In genomic region chr5:129094087-129094923, GRCh38 we compare ENCODE assay signal across 1 cellular context.
TF ChIP-seq lines count a peak whose summit lies in the region.

TSS of gene ISOC1 (plus strand) at chr5:129094749. CDS start at chr5:129094767, 18 bp downstream.

TF ChIP-seq in GM12878, 131 proteins besides CTCF, POLR2A, EP300 and RAD21 (continued from another document and continues in another):
- TF ChIP-seq ETV6 (conservative IDR thresholded peaks at IDR 0.05 in 1 of 2, IDR thresholded peaks at IDR 0.05 in 1 of 2; ENCODE audit: borderline replicate concordance in 1 of 2, low read depth in 1 of 2) (no peak), PAX5 (IDR thresholded peaks at IDR 0.05; ENCODE audit: borderline replicate concordance, low read depth, low read length) (peak; percentile 28; the same call in 1 of the 2 replicates), EGR1 (IDR thresholded peaks at IDR 0.05; ENCODE audit: borderline replicate concordance in 1 of 2, low read depth in 2 of 2, low read length in 2 of 2) (peak in 1 of 2 experiments; percentile 59; a peak in 2 of 3 replicates), POLR2AphosphoS5 (IDR thresholded peaks at IDR 0.05; ENCODE audit: low read length) (peak; percentile 78), ELK1 (IDR thresholded peaks at IDR 0.05; ENCODE audit: low read depth, low read length) (no peak), ZZZ3 (IDR thresholded peaks at IDR 0.05; ENCODE audit: control insufficient read depth, insufficient read length, low read depth) (no peak), USF1 (IDR thresholded peaks at IDR 0.05; ENCODE audit: borderline replicate concordance, extremely low read length, insufficient read depth, low read depth, low read length) (no peak), FOXK2 (IDR thresholded peaks at IDR 0.05) (no peak), CHD1 (IDR thresholded peaks at IDR 0.05; ENCODE audit: low read depth, low read length) (no peak), HCFC1 (IDR thresholded peaks at IDR 0.05; ENCODE audit: low read length) (no peak), LARP7 (IDR thresholded peaks at IDR 0.05) (peak; percentile 63; the same call in 1 of the 2 replicates), HDAC6 (IDR thresholded peaks at IDR 0.05; ENCODE audit: unreplicated experiment) (no peak), CEBPZ (IDR thresholded peaks at IDR 0.05; ENCODE audit: low read depth, low read length) (no peak), ZBED1 (IDR thresholded peaks at IDR 0.05; ENCODE audit: borderline replicate concordance) (no peak), SP1 (IDR thresholded peaks at IDR 0.05; ENCODE audit: low read depth, low read length) (peak; percentile 64), IKZF2 (IDR thresholded peaks at IDR 0.05) (no peak), IKZF1 (conservative IDR thresholded peaks at IDR 0.05) (peak; percentile 58), ZNF274 (IDR thresholded peaks at IDR 0.05; ENCODE audit: insufficient read depth, insufficient read length) (no peak), SKIL (IDR thresholded peaks at IDR 0.05; ENCODE audit: low read depth, poor library complexity, severe bottlenecking) (no peak), ZBTB4 (CRISPR knock-in tag; IDR thresholded peaks at IDR 0.05) (no peak), FOS (IDR thresholded peaks at IDR 0.05; ENCODE audit: borderline replicate concordance, extremely low read depth, insufficient read length) (no peak), RELB (IDR thresholded peaks at IDR 0.05; ENCODE audit: low read depth) (no peak), MXI1 (IDR thresholded peaks at IDR 0.05; ENCODE audit: low read depth, low read length) (no peak; the same call in 1 of the 2 replicates), SIN3A (IDR thresholded peaks at IDR 0.05; ENCODE audit: low read depth, low read length) (no peak; the same call in 1 of the 2 replicates), MLLT1 (IDR thresholded peaks at IDR 0.05) (no peak), ATF7 (IDR thresholded peaks at IDR 0.05; ENCODE audit: low read depth) (no peak), RBBP5 (conservative IDR thresholded peaks at IDR 0.05) (no peak), ZNF207 (IDR thresholded peaks at IDR 0.05; ENCODE audit: borderline replicate concordance) (peak; percentile 35; the same call in 1 of the 2 replicates), BHLHE40 (IDR thresholded peaks at IDR 0.05; ENCODE audit: borderline replicate concordance in 1 of 2, low read depth in 2 of 2, low read length in 1 of 2) (peak; percentile 69 to 85; a peak in 3 of 4 replicates), MEF2A (IDR thresholded peaks at IDR 0.05; ENCODE audit: insufficient read depth, low read depth, low read length) (no peak), SMC3 (IDR thresholded peaks at IDR 0.05; ENCODE audit: borderline replicate concordance, low read length) (no peak), ATF2 (IDR thresholded peaks at IDR 0.05; ENCODE audit: low read length) (no peak), ZBTB11 (CRISPR knock-in tag; IDR thresholded peaks at IDR 0.05) (no peak), NKRF (conservative IDR thresholded peaks at IDR 0.05) (peak; percentile 59; the same call in 1 of the 2 replicates), KLF5 (IDR thresholded peaks at IDR 0.05; ENCODE audit: partially characterized antibody) (no peak), CBX5 (IDR thresholded peaks at IDR 0.05; ENCODE audit: low read depth) (no peak), TCF12 (IDR thresholded peaks at IDR 0.05; ENCODE audit: low read depth, low read length) (0 out of 2 replicates have a peak, but pooled peaks have one; percentile 2)
